20 cellular contexts compared by ENCODE assay signal in genomic region chr17:42697108-42697811, GRCh38. TPM values are rescaled to one million over a fixed set of nuclear protein-coding genes. Genes with fewer than 3 reads are reported as not detected.
DNase-seq lines count a peak whose midpoint lies in the region; ATAC-seq, FAIRE-seq and TF ChIP-seq lines count a peak whose summit lies in the region.
"Had no signal": no experiment of that assay in that cellular context is flagged by ENCODE, and none has a peak within 500 bp of the region (broad histone marks: within the 10 kb centered on the region; RNA-seq: fewer than 3 reads in every experiment).

No MANE protein-coding gene starts in this region.

- no peak overlapping the region for H2AFZ ChIP-seq in astrocyte (ENCODE audit: low read depth, low read length)

- H3K36me3 ChIP-seq in astrocyte (ENCODE audit: insufficient read depth, low read length), result peaks cover 8% of the 10 kb centered on the region
- H3K36me3 ChIP-seq in upper lobe of right lung, result peaks cover 67% of the 10 kb centered on the region
- H3K36me3 ChIP-seq in gastroesophageal sphincter, result peaks cover 0 to 98% of the 10 kb centered on the region in 2 donors

- no peak for TF ChIP-seq EP300 in gastroesophageal sphincter (IDR thresholded peaks at IDR 0.05)

- no peak overlapping the region for H3K4me3 ChIP-seq in astrocyte (ENCODE audit: insufficient read depth, low read depth, low read length)
- no peak overlapping the region for H3K4me3 ChIP-seq in upper lobe of right lung
- H3K4me3 ChIP-seq in gastroesophageal sphincter, result no peak overlapping the region

- FAIRE-seq in GM12891 (lab: Jason Lieb, UNC), result no peak
- no peak for FAIRE-seq in astrocyte (lab: Jason Lieb, UNC)
- FAIRE-seq: G401.6 had no signal

- H3K27ac ChIP-seq in astrocyte (ENCODE audit: low read depth, low read length) (no peak overlapping the region), upper lobe of right lung (no peak overlapping the region), gastroesophageal sphincter (no peak overlapping the region)

- no peak overlapping the region for H3K27ac Mint-ChIP-seq in activated T-cell treated with anti-CD3 and anti-CD28 coated beads, Interleukin-2, amount 50 U/mL, for 24 hours
- no peak overlapping the region for H3K27ac Mint-ChIP-seq in astrocyte (ENCODE audit: unreplicated experiment)
- no peak overlapping the region for H3K27ac Mint-ChIP-seq in glutamatergic neuron (ENCODE audit: unreplicated experiment)

- no peaks in the 10 kb centered on the region for H3K79me2 ChIP-seq in astrocyte (ENCODE audit: insufficient read depth, low read length)

- H3K27me3 ChIP-seq in astrocyte (ENCODE audit: insufficient read depth, low read length) (no peaks in the 10 kb centered on the region), upper lobe of right lung (no peaks in the 10 kb centered on the region), gastroesophageal sphincter (no peaks in the 10 kb centered on the region)

- peaks cover 38% of the 10 kb centered on the region for H3K36me3 Mint-ChIP-seq in activated T-cell treated with anti-CD3 and anti-CD28 coated beads, Interleukin-2, amount 50 U/mL, for 24 hours (ENCODE audit: low read depth)
- peaks cover 14% of the 10 kb centered on the region for H3K36me3 Mint-ChIP-seq in activated T-cell treated with anti-CD3 and anti-CD28 coated beads, Interleukin-2, amount 50 U/mL, for 4 hours (ENCODE audit: insufficient read depth)
- H3K36me3 Mint-ChIP-seq in astrocyte (ENCODE audit: low read depth, unreplicated experiment) (peaks cover 25% of the 10 kb centered on the region), glutamatergic neuron (ENCODE audit: unreplicated experiment) (no peaks in the 10 kb centered on the region)

- H3K4me2 ChIP-seq in astrocyte (ENCODE audit: low read length), result no peak overlapping the region

- intact Hi-C loops in upper lobe of right lung (cut with DNase I), result no loop called here

- TF ChIP-seq POLR2A in GM12891 (IDR thresholded peaks at IDR 0.05; ENCODE audit: low read depth, low read length) (no peak), gastroesophageal sphincter (IDR thresholded peaks at IDR 0.05) (no peak)

- H3K4me1 Mint-ChIP-seq in activated T-cell treated with anti-CD3 and anti-CD28 coated beads, Interleukin-2, amount 50 U/mL, for 24 hours (ENCODE audit: low read depth), result no peaks in the 10 kb centered on the region
- no peaks in the 10 kb centered on the region for H3K4me1 Mint-ChIP-seq in activated T-cell treated with anti-CD3 and anti-CD28 coated beads, Interleukin-2, amount 50 U/mL, for 4 hours (ENCODE audit: low read depth)
- peaks cover 5% of the 10 kb centered on the region for H3K4me1 Mint-ChIP-seq in astrocyte (ENCODE audit: low read depth, unreplicated experiment)
- peaks cover 6% of the 10 kb centered on the region for H3K4me1 Mint-ChIP-seq in glutamatergic neuron (ENCODE audit: low read depth, unreplicated experiment)

- no peak overlapping the region for H3K9ac ChIP-seq in astrocyte (ENCODE audit: low read length)

- WGBS in gastroesophageal sphincter (ENCODE audit: low coverage in 1 of 2), 2 donors, result 89 to 91% methylated on average over 5 to 6 of the region's 19 CpGs

- peaks cover 4% of the 10 kb centered on the region for H3K4me1 ChIP-seq in astrocyte (ENCODE audit: insufficient read depth, low read length)
- no peaks in the 10 kb centered on the region for H3K4me1 ChIP-seq in upper lobe of right lung
- peaks cover 0 to 15% (median 3%) of the 10 kb centered on the region in 3 donors for H3K4me1 ChIP-seq in gastroesophageal sphincter

- TF ChIP-seq CTCF in astrocyte (IDR thresholded peaks at IDR 0.05; ENCODE audit: insufficient read depth, low read depth, low read length) (no peak), upper lobe of right lung (IDR thresholded peaks at IDR 0.05) (no peak), gastroesophageal sphincter (IDR thresholded peaks at IDR 0.05) (no peak), glutamatergic neuron (IDR thresholded peaks at IDR 0.05; ENCODE audit: partially characterized antibody, unreplicated experiment) (no peak)

- H3K27me3 Mint-ChIP-seq in activated T-cell treated with anti-CD3 and anti-CD28 coated beads, Interleukin-2, amount 50 U/mL, for 24 hours, result no peaks in the 10 kb centered on the region
- H3K27me3 Mint-ChIP-seq in activated T-cell treated with anti-CD3 and anti-CD28 coated beads, Interleukin-2, amount 50 U/mL, for 4 hours (ENCODE audit: low read depth), result no peaks in the 10 kb centered on the region
- no peaks in the 10 kb centered on the region for H3K27me3 Mint-ChIP-seq in astrocyte (ENCODE audit: low read depth, unreplicated experiment)
- H3K27me3 Mint-ChIP-seq in glutamatergic neuron (ENCODE audit: unreplicated experiment), result peaks cover 7% of the 10 kb centered on the region
- H3K27me3 Mint-ChIP-seq: CD4-positive, alpha-beta memory T cell had no signal

- no peak for ATAC-seq in activated T-cell treated with anti-CD3 and anti-CD28 coated beads, Interleukin-2, amount 50 U/mL, for 4 hours
- ATAC-seq in upper lobe of right lung (no peak), gastroesophageal sphincter (no peak)

- no peaks in the 10 kb centered on the region for H4K20me1 ChIP-seq in astrocyte (ENCODE audit: insufficient read depth, low read length)

- no peaks in the 10 kb centered on the region for H3K9me3 ChIP-seq in astrocyte (ENCODE audit: insufficient read depth, low read depth, low read length)
- no peaks in the 10 kb centered on the region for H3K9me3 ChIP-seq in upper lobe of right lung
- no peaks in the 10 kb centered on the region for H3K9me3 ChIP-seq in gastroesophageal sphincter

- H3K9me3 Mint-ChIP-seq in activated T-cell treated with anti-CD3 and anti-CD28 coated beads, Interleukin-2, amount 50 U/mL, for 24 hours, result no peaks in the 10 kb centered on the region
- no peaks in the 10 kb centered on the region for H3K9me3 Mint-ChIP-seq in activated T-cell treated with anti-CD3 and anti-CD28 coated beads, Interleukin-2, amount 50 U/mL, for 4 hours
- H3K9me3 Mint-ChIP-seq in astrocyte (ENCODE audit: unreplicated experiment), result no peaks in the 10 kb centered on the region
- H3K9me3 Mint-ChIP-seq in glutamatergic neuron (ENCODE audit: unreplicated experiment), result peaks cover 3% of the 10 kb centered on the region
- H3K9me3 Mint-ChIP-seq: CD4-positive, alpha-beta memory T cell had no signal

- no peak overlapping the region for H3K4me3 Mint-ChIP-seq in activated T-cell treated with anti-CD3 and anti-CD28 coated beads, Interleukin-2, amount 50 U/mL, for 24 hours
- H3K4me3 Mint-ChIP-seq in activated T-cell treated with anti-CD3 and anti-CD28 coated beads, Interleukin-2, amount 50 U/mL, for 4 hours, result no peak overlapping the region
- peak overlapping the region; percentile 62 for H3K4me3 Mint-ChIP-seq in astrocyte (ENCODE audit: unreplicated experiment)
- no peak overlapping the region for H3K4me3 Mint-ChIP-seq in glutamatergic neuron (ENCODE audit: unreplicated experiment)
- H3K4me3 Mint-ChIP-seq: CD4-positive, alpha-beta memory T cell had no signal

- peak; percentile 17 for DNase-seq in activated T-cell treated with anti-CD3 and anti-CD28 coated beads, Interleukin-2, amount 50 U/mL, for 24 hours
- DNase-seq in activated T-cell treated with anti-CD3 and anti-CD28 coated beads, Interleukin-2, amount 50 U/mL, for 4 hours, result no peak
- DNase-seq in GM12891 (ENCODE audit: insufficient read length, low spot score) (peak; percentile 2), astrocyte (ENCODE audit: low read depth) (no peak), upper lobe of right lung (peak; percentile 42), glutamatergic neuron (no peak)
- DNase-seq: C1 segment of cervical spinal cord; CD4-positive, alpha-beta memory T cell; COR-L47; NCI-H1048; NCI-H1417; NCI-H1694; NCI-H2029 treated with DMSO at 0.1 percent for 48 hours; NCI-H446 treated with DMSO at 0.1 percent for 48 hours; NCI-H526; RPMI8226; SIG-M5 had no signal

TF ChIP-seq in GM12891, 5 proteins besides CTCF, POLR2A, EP300 and RAD21:
- no peak for TF ChIP-seq PAX5 (IDR thresholded peaks at IDR 0.05; ENCODE audit: insufficient read depth, low read length, severe bottlenecking)
- no peak for TF ChIP-seq TAF1 (IDR thresholded peaks at IDR 0.05; ENCODE audit: low read depth, low read length)
- TF ChIP-seq POLR2AphosphoS5 (IDR thresholded peaks at IDR 0.05; ENCODE audit: low read depth, low read length), result no peak
- no peak for TF ChIP-seq POU2F2 (IDR thresholded peaks at IDR 0.05; ENCODE audit: low read depth, low read length)
- no peak for TF ChIP-seq SPI1 (IDR thresholded peaks at IDR 0.05; ENCODE audit: low read depth, low read length)
TF ChIP-seq in GM12891: peak in this region for 0.

RNA-seq across cellular contexts. Expression of gene CNTNAP1, which starts 14.9 kb away (rescaled TPM):
- 1 to 10 TPM in 1 of 3 donors, under 1 TPM in 2; 0.73 to 1.3 (median 0.79) TPM for total RNA-seq in activated T-cell treated with anti-CD3 and anti-CD28 coated beads, Interleukin-2, amount 50 U/mL, for 4 hours
- polyA plus RNA-seq in GM12891 (2012; ENCODE audit: low read depth, missing spikeins), result 21.7 TPM
- total RNA-seq in astrocyte (11.4 and 16.4 TPM in 2 replicates), upper lobe of right lung (6.5 TPM), gastroesophageal sphincter (10 to 100 TPM in 1 of 4 donors, 1 to 10 TPM in 3; 1.7 to 14.5 (median 9.1) TPM), glutamatergic neuron (ENCODE audit: unreplicated experiment) (44.8 TPM)

RNA-seq across cellular contexts. Expression of gene CCR10, which starts 15.6 kb away (rescaled TPM):
- under 1 TPM; 0.25 to 0.43 (median 0.32) TPM for total RNA-seq in activated T-cell treated with anti-CD3 and anti-CD28 coated beads, Interleukin-2, amount 50 U/mL, for 4 hours
- polyA plus RNA-seq in GM12891 (2012; ENCODE audit: low read depth, missing spikeins), result 16.2 TPM
- 0.65 and 0.84 TPM in 2 replicates for total RNA-seq in astrocyte
- 1.4 TPM for total RNA-seq in upper lobe of right lung
- total RNA-seq in gastroesophageal sphincter, result 1 to 10 TPM; 1.0 to 4.6 (median 1.5) TPM
- total RNA-seq in glutamatergic neuron (ENCODE audit: unreplicated experiment), result 1.6 TPM
- total RNA-seq: HT-29 had no signal

RNA-seq across cellular contexts. Expression of gene PLEKHH3, which starts 20.5 kb away (rescaled TPM):
- 1 to 10 TPM in 1 of 3 donors, under 1 TPM in 2; 0.56 to 1.2 (median 0.63) TPM for total RNA-seq in activated T-cell treated with anti-CD3 and anti-CD28 coated beads, Interleukin-2, amount 50 U/mL, for 4 hours
- 18.3 TPM for polyA plus RNA-seq in GM12891 (2012; ENCODE audit: low read depth, missing spikeins)
- total RNA-seq in astrocyte (14.1 and 14.5 TPM in 2 replicates), upper lobe of right lung (26.4 TPM), gastroesophageal sphincter (10 to 100 TPM; 13.7 to 40.8 (median 23.4) TPM), glutamatergic neuron (ENCODE audit: unreplicated experiment) (40.6 TPM)

RNA-seq across cellular contexts. Expression of gene TUBG2, which starts 38.2 kb away (rescaled TPM):
- 1 to 10 TPM; 5.6 to 7.1 (median 5.9) TPM for total RNA-seq in activated T-cell treated with anti-CD3 and anti-CD28 coated beads, Interleukin-2, amount 50 U/mL, for 4 hours
- polyA plus RNA-seq in GM12891 (2012; ENCODE audit: low read depth, missing spikeins), result 11.5 TPM
- total RNA-seq in astrocyte (14.4 and 16.6 TPM in 2 replicates), upper lobe of right lung (19.8 TPM), gastroesophageal sphincter (10 to 100 TPM; 19.7 to 57.3 (median 33.7) TPM), glutamatergic neuron (ENCODE audit: unreplicated experiment) (22.1 TPM)

RNA-seq across cellular contexts. Expression of gene EZH1, which starts 47.6 kb away (rescaled TPM):
- total RNA-seq in activated T-cell treated with anti-CD3 and anti-CD28 coated beads, Interleukin-2, amount 50 U/mL, for 4 hours, result 10 to 100 TPM; 22.2 to 26.5 (median 22.6) TPM
- polyA plus RNA-seq in GM12891 (2012; ENCODE audit: low read depth, missing spikeins), result 13.2 TPM
- 15.2 and 16.9 TPM in 2 replicates for total RNA-seq in astrocyte
- total RNA-seq in upper lobe of right lung, result 58.4 TPM
- 10 to 100 TPM; 57.2 to 90.4 (median 59.7) TPM for total RNA-seq in gastroesophageal sphincter
- 32.2 TPM for total RNA-seq in glutamatergic neuron (ENCODE audit: unreplicated experiment)

Comparison
In these comparisons a context has a peak if more than half of its experiments do, and no peak if none do; other contexts are left out.
1. DNase-seq: peak in activated T-cell treated with anti-CD3 and anti-CD28 coated beads, Interleukin-2, amount 50 U/mL, for 24 hours (single experiment), GM12891 (single experiment) and upper lobe of right lung (single experiment); none in activated T-cell treated with anti-CD3 and anti-CD28 coated beads, Interleukin-2, amount 50 U/mL, for 4 hours (single experiment), astrocyte (single experiment) and glutamatergic neuron (single experiment).